11 cellular contexts compared by ENCODE assay signal in the genomic region with DNA sequence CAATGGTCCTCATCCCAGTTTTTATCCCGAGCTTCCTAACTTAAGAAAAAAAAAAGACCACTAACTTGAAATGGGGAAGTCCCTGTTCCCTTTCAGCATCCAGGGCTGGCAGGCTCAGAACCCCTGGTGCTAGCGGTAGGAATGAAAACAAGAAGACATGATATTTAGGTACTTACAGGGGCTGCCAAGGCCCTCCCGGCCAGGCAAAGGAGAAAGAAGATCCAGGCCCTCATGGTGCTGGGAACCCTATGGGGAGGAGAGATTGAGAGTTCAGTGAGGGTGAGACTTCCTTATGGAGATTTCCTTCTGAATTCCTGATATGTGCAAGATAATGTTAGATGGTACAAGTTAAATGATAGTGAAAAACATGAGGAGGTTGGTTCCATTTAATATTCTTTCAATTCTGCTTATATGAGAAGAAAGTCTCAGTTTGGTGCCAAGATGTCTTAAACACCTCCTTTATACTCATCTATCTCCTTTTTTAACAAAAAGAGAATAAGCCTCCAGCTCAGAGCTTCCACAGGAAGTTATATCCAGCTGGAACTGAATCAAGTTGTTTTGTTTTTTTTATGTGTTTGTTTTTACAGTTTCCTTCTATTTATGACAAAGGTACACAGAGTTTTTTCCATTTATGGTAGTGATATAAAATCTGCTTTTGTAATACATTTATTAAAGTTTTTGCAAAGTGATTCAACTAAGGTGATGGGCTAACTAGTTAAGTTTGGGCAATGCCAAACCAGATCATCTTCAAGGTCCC. TPM values are rescaled to one million over a fixed set of nuclear protein-coding genes. Genes with fewer than 3 reads are reported as not detected.
DNase-seq lines count a peak whose midpoint lies in the region; ATAC-seq, FAIRE-seq and TF ChIP-seq lines count a peak whose summit lies in the region.
"Had no signal": no experiment of that assay in that cellular context is flagged by ENCODE, and none has a peak within 500 bp of the region (broad histone marks: within the 10 kb centered on the region; RNA-seq: fewer than 3 reads in every experiment).

No MANE protein-coding gene starts in this region.

- H3K36me3 Mint-ChIP-seq in neural crest cell (ENCODE audit: low read depth) = peaks cover 5% of the 10 kb centered on the region
- no peaks in the 10 kb centered on the region for H3K36me3 Mint-ChIP-seq in T-helper 2 cell treated with Interferon-gamma antibody and Interleukin-4, amounts not matched to agents 5 μg/mL and 100 μg/mL, for 36 hours (ENCODE audit: low read depth)

- 0 out of 2 replicates have a peak overlapping the region, but pooled peaks have one; percentile 34 for H2BK20ac ChIP-seq in H1 (ENCODE audit: low read length)

- peak overlapping the region; percentile 85 for H3K27ac ChIP-seq in ACC112 (ENCODE audit: low read depth, low read length)
- no peak overlapping the region for H3K27ac ChIP-seq in H1 (ENCODE audit: low read depth, low read length)

- H3K4me3 ChIP-seq in ACC112 (ENCODE audit: low read depth, low read length) = peak overlapping the region; percentile 42
- H3K4me3 ChIP-seq in LNCaP clone FGC (ENCODE audit: low read depth, low read length) = no peak overlapping the region
- H3K4me3 ChIP-seq in H1 (ENCODE audit: extremely low read depth in 1 of 4, insufficient read depth in 2 of 4, low read depth in 3 of 4, low read length in 4 of 4) = no peak overlapping the region

- no peak overlapping the region for H3K4me3 Mint-ChIP-seq in neural crest cell
- no peak overlapping the region for H3K4me3 Mint-ChIP-seq in T-helper 2 cell treated with Interferon-gamma antibody and Interleukin-4, amounts not matched to agents 5 μg/mL and 100 μg/mL, for 36 hours
- H3K4me3 Mint-ChIP-seq: B cell; T-helper 1 cell treated with Interleukin-12 subunit alpha and Interleukin-12 subunit beta and Interleukin-4 antibody, amounts not matched to agents 30 μg/mL and 1 μg/mL, for 36 hours had no signal

- no peak for TF ChIP-seq POLR2A in H1 (IDR thresholded peaks at IDR 0.05; ENCODE audit: control extremely low read depth in 1 of 2, low read depth in 2 of 2, low read length in 2 of 2)

- H3K4me1 Mint-ChIP-seq in neural crest cell = peaks cover 39% of the 10 kb centered on the region
- H3K4me1 Mint-ChIP-seq in T-helper 2 cell treated with Interferon-gamma antibody and Interleukin-4, amounts not matched to agents 5 μg/mL and 100 μg/mL, for 36 hours (ENCODE audit: low read depth) = no peaks in the 10 kb centered on the region
- H3K4me1 Mint-ChIP-seq: B cell had no signal

- FAIRE-seq in H1 (lab: Jason Lieb, UNC) = no peak

- H3K23ac ChIP-seq in H1 (ENCODE audit: insufficient read length) = no peak overlapping the region

- no peaks in the 10 kb centered on the region for H3K9me3 ChIP-seq in H1 (ENCODE audit: insufficient read depth in 2 of 2, low read depth in 1 of 2, low read length in 1 of 2)

- H3K4me1 ChIP-seq in ACC112 (ENCODE audit: control insufficient read depth, insufficient read depth, low read length, unreplicated experiment) = peaks cover 100% of the 10 kb centered on the region
- H3K4me1 ChIP-seq in H1 (replicated peaks in 1 of 4; ENCODE audit: control insufficient read depth in 3 of 4, insufficient read depth in 4 of 4, low read length in 3 of 4) = peaks cover 3 to 18% (median 10%) of the 10 kb centered on the region in 4 experiments; a peak in 5 of 7 replicates

- H2BK120ac ChIP-seq in H1 (replicated peaks; ENCODE audit: low read depth, low read length) = no peak overlapping the region

- peak; percentile 18 for DNase-seq in LNCaP clone FGC (ENCODE audit: low read depth)
- no peak for DNase-seq in H1 (ENCODE audit: low read depth in 1 of 2, low spot score in 2 of 2)
- DNase-seq in neural crest cell (ENCODE audit: low read depth, low spot score) = no peak
- DNase-seq in NCI-H1417 (lab: John Stamatoyannopoulos, UW) = no peak
- no peak for DNase-seq in T-helper 2 cell treated with Interferon-gamma antibody and Interleukin-4, amounts not matched to agents 5 μg/mL and 100 μg/mL, for 36 hours (ENCODE audit: low spot score)
- DNase-seq in NCI-H2196 treated with DMSO at 0.1 percent for 48 hours (lab: John Stamatoyannopoulos, UW; ENCODE audit: unreplicated experiment) = no peak
- DNase-seq: erythroblast had no signal

- WGBS in H1 (ENCODE audit: extremely low coverage in 1 of 2, insufficient coverage in 1 of 2, insufficient read length in 1 of 2, insufficient replicate concordance in 2 of 2, low coverage in 1 of 2, low lambda C conversion rate in 2 of 2, missing lambda C conversion rate in 1 of 2), 2 experiments = 68% methylated on average over 3 of the region's 3 CpGs; no CpG with 5 or more reads in 1 of the 2 experiments

- no peaks in the 10 kb centered on the region for H3K9me3 Mint-ChIP-seq in neural crest cell
- H3K9me3 Mint-ChIP-seq in T-helper 2 cell treated with Interferon-gamma antibody and Interleukin-4, amounts not matched to agents 5 μg/mL and 100 μg/mL, for 36 hours = no peaks in the 10 kb centered on the region
- H3K9me3 Mint-ChIP-seq: T-helper 1 cell treated with Interleukin-12 subunit alpha and Interleukin-12 subunit beta and Interleukin-4 antibody, amounts not matched to agents 30 μg/mL and 1 μg/mL, for 36 hours had no signal

- CTCF ChIA-PET in H1 (lab: Charles Lee; ENCODE audit: partially characterized antibody) = interaction anchor here (0.7 to 43.0 kb wide), 11 partner anchors 7 to 1045 kb away, joined by 3 to 991 read pairs (median 4); partner anchors contain the start of gene ATOX1

- H2BK12ac ChIP-seq in H1 (ENCODE audit: low read depth, low read length) = peak overlapping the region; percentile 40; the same call in 1 of the 2 replicates

- no peaks in the 10 kb centered on the region; the same call in 1 of the 2 replicates for H3K79me1 ChIP-seq in H1 (ENCODE audit: low read depth, low read length)

- H3K4me2 ChIP-seq in H1 (ENCODE audit: insufficient read depth in 1 of 2, low read depth in 2 of 2, low read length in 2 of 2) = no peak overlapping the region

- TF ChIP-seq CTCF in LNCaP clone FGC (IDR thresholded peaks at IDR 0.05; ENCODE audit: control insufficient read depth, extremely low read depth, insufficient read depth) (no peak), H1 (IDR thresholded peaks at IDR 0.05; ENCODE audit: control extremely low read depth in 1 of 3, insufficient read depth in 1 of 3, low read depth in 1 of 3, low read length in 3 of 3) (no peak), neural crest cell (conservative IDR thresholded peaks at IDR 0.05) (no peak)

- H3K27me3 ChIP-seq in ACC112 (ENCODE audit: insufficient read depth, low read length) (no peaks in the 10 kb centered on the region), H1 (replicated peaks in 1 of 4; ENCODE audit: control insufficient read depth in 3 of 4, extremely low read depth in 1 of 4, insufficient read depth in 3 of 4, low read length in 3 of 4) (no peaks in the 10 kb centered on the region)

- peaks cover 77% of the 10 kb centered on the region for H3K79me2 ChIP-seq in ACC112 (ENCODE audit: control insufficient read depth, insufficient read depth, low read length, unreplicated experiment)
- H3K79me2 ChIP-seq in H1 (ENCODE audit: control insufficient read depth in 1 of 2, insufficient read depth in 2 of 2, low read length in 2 of 2) = peaks cover 0 to 11% of the 10 kb centered on the region in 2 experiments; a peak in 1 of 4 replicates

- no peak for TF ChIP-seq EP300 in H1 (IDR thresholded peaks at IDR 0.05; ENCODE audit: borderline replicate concordance in 1 of 2, low read depth in 2 of 2, low read length in 2 of 2)

- TF ChIP-seq RAD21 in H1 (IDR thresholded peaks at IDR 0.05 in 1 of 2, conservative IDR thresholded peaks at IDR 0.05 in 1 of 2; ENCODE audit: low read depth in 2 of 2, low read length in 2 of 2) = no peak

- H4K8ac ChIP-seq in H1 (ENCODE audit: extremely low read depth, insufficient read depth, low read length) = no peak overlapping the region

- no peak overlapping the region for H2AFZ ChIP-seq in ACC112 (ENCODE audit: low read length, unreplicated experiment)
- no peak overlapping the region for H2AFZ ChIP-seq in H1 (ENCODE audit: low read length)

- H3K18ac ChIP-seq in H1 (ENCODE audit: extremely low read depth, low read length) = peak overlapping the region; percentile 38; the same call in 1 of the 2 replicates

- no peak overlapping the region for H3K56ac ChIP-seq in H1 (replicated peaks; ENCODE audit: insufficient read length, low read depth, low read length)

- H3K9ac ChIP-seq in H1 (replicated peaks in 1 of 4; ENCODE audit: extremely low read depth in 1 of 4, low read depth in 3 of 4, low read length in 3 of 4) = no peak overlapping the region

- H4K5ac ChIP-seq in H1 (ENCODE audit: insufficient read length, low read depth, low read length) = no peak overlapping the region

- peak overlapping the region; percentile 74 for H3K27ac Mint-ChIP-seq in neural crest cell (ENCODE audit: unreplicated experiment)
- H3K27ac Mint-ChIP-seq in T-helper 2 cell treated with Interferon-gamma antibody and Interleukin-4, amounts not matched to agents 5 μg/mL and 100 μg/mL, for 36 hours = no peak overlapping the region
- H3K27ac Mint-ChIP-seq: B cell; T-helper 1 cell treated with Interleukin-12 subunit alpha and Interleukin-12 subunit beta and Interleukin-4 antibody, amounts not matched to agents 30 μg/mL and 1 μg/mL, for 36 hours had no signal

- POLR2A ChIA-PET in H1 (lab: Charles Lee; ENCODE audit: partially characterized antibody) = interaction anchor here (0.7 to 2.2 kb wide), 6 partner anchors 8 to 64 kb away, joined by 3 to 11 read pairs (median 4); partner anchors contain the start of gene SPARC

- no peak overlapping the region for H2BK15ac ChIP-seq in H1 (ENCODE audit: low read length)

- no peaks in the 10 kb centered on the region for H4K20me1 ChIP-seq in H1 (replicated peaks in 1 of 2; ENCODE audit: control insufficient read depth in 1 of 2, insufficient read depth in 2 of 2, low read length in 2 of 2)

- no peak overlapping the region for H3K4ac ChIP-seq in H1 (replicated peaks; ENCODE audit: insufficient read length, low read depth, low read length)

- peak overlapping the region; percentile 69; the same call in 1 of the 2 replicates for H2BK5ac ChIP-seq in H1 (ENCODE audit: low read depth, low read length)

- H3K23me2 ChIP-seq in H1 (ENCODE audit: low read depth, low read length) = no peaks in the 10 kb centered on the region

- peaks cover 57% of the 10 kb centered on the region for H3K36me3 ChIP-seq in ACC112 (ENCODE audit: insufficient read depth, low read length)
- peaks cover 10 to 36% (median 23%) of the 10 kb centered on the region in 4 experiments for H3K36me3 ChIP-seq in H1 (ENCODE audit: control insufficient read depth in 2 of 4, insufficient read depth in 4 of 4, low read length in 3 of 4)

- no peak overlapping the region for H2AK5ac ChIP-seq in H1 (ENCODE audit: low read depth, low read length)

- no peak overlapping the region for H3K14ac ChIP-seq in H1 (ENCODE audit: insufficient read length)

- H4K91ac ChIP-seq in H1 (replicated peaks; ENCODE audit: insufficient read length, low read length) = no peak overlapping the region

- ATAC-seq in GM18498 (IDR thresholded peaks at IDR 0.05; ENCODE audit: unreplicated experiment) = no peak

- H3K27me3 Mint-ChIP-seq in neural crest cell (ENCODE audit: low read depth) = no peaks in the 10 kb centered on the region
- peaks cover 9% of the 10 kb centered on the region for H3K27me3 Mint-ChIP-seq in T-helper 2 cell treated with Interferon-gamma antibody and Interleukin-4, amounts not matched to agents 5 μg/mL and 100 μg/mL, for 36 hours (ENCODE audit: low read depth)
- H3K27me3 Mint-ChIP-seq: B cell had no signal

RNA-seq across cellular contexts. Expression of gene SPARC, which starts 10.6 kb away (rescaled TPM):
- total RNA-seq in H1 (2021; fragmentation: NEBNext Ultra II Directional; extraction: Animal tissue kit (Norgen Biotek cat#: 25700)) = 438 and 452 TPM in 2 replicates
- polyA plus RNA-seq in H1 (2011; rRNA removed) = 375 and 434 TPM in 2 replicates
- polyA plus RNA-seq in H1 (2011; cell fraction: cytosol; rRNA removed) = 385 TPM
- 501 TPM for polyA plus RNA-seq in H1 (2011; cell fraction: nucleus; rRNA removed)
- polyA plus RNA-seq in H1 (2012, experiment 1 of 2) = 385 to 537 TPM (median 495 TPM) in 4 replicates
- polyA plus RNA-seq in H1 (2012, experiment 2 of 2) = 164 TPM
- 450 TPM for polyA plus RNA-seq in H1 (2013, experiment 1 of 2)
- polyA plus RNA-seq in H1 (2013, experiment 2 of 2) = 478 TPM
- 271 and 297 TPM in 2 replicates for polyA minus RNA-seq in H1 (2011; rRNA and poly(A)+ RNA removed)
- polyA minus RNA-seq in H1 (2011; cell fraction: cytosol; rRNA and poly(A)+ RNA removed) = 203 TPM
- polyA minus RNA-seq in H1 (2011; cell fraction: nucleus; rRNA and poly(A)+ RNA removed) = 95.3 TPM
- total RNA-seq in neural crest cell = 422 and 435 TPM in 2 replicates
- total RNA-seq: B cell had no signal
